ENCODE assay signal across 21 cellular contexts in genomic region chr22:49663311-49663711, GRCh38.
"Had no signal": no experiment of that assay in that cellular context is flagged by ENCODE, and none has a peak within 500 bp of the region (broad histone marks: within the 10 kb centered on the region; RNA-seq: fewer than 3 reads in every experiment).

No MANE protein-coding gene starts in this region.

- H3K4me3 Mint-ChIP-seq: activated T-cell treated with anti-CD3 and anti-CD28 coated beads, Interleukin-2, amount 50 U/mL, for 72 hours; immature natural killer cell; mesothelial cell of epicardium; natural killer cell treated with Interleukin-12 subunit alpha and Interleukin-12 subunit beta and Interleukin-15 and Interleukin-18, amount 100 ng/mL, for 72 hours; stimulated activated effector memory CD8-positive, alpha-beta T cell treated with anti-CD3 and anti-CD28 coated beads, Interleukin-12 subunit alpha, Interleukin-12 subunit beta, amount 100 ng/mL, for 72 hours had no signal

- H3K27me3 Mint-ChIP-seq: natural killer cell treated with Interleukin-12 subunit alpha and Interleukin-12 subunit beta and Interleukin-15 and Interleukin-18, amount 100 ng/mL, for 72 hours had no signal

- H3K36me3 ChIP-seq: adrenal gland, esophagus muscularis mucosa, stomach had no signal

- H3K27ac ChIP-seq: adrenal gland, esophagus muscularis mucosa, stomach, VCaP had no signal

- DNase-seq: activated CD4-positive, alpha-beta T cell treated with anti-CD3 and anti-CD28 coated beads for 1 hour; activated gamma-delta T cell treated with Interleukin-2 at 50 U/mL for 16 hours; activated T-cell treated with anti-CD3 and anti-CD28 coated beads, Interleukin-2, amount 50 U/mL, for 72 hours; cerebellar nuclear complex; effector CD8-positive, alpha-beta T cell; immature natural killer cell; nucleus accumbens; retina; stimulated activated CD4-positive, alpha-beta T cell treated with anti-CD3 and anti-CD28 coated beads, Interleukin-15, amount 100 ng/mL, for 24 hours; stimulated activated CD4-positive, alpha-beta T cell treated with anti-CD3 and anti-CD28 coated beads, Interleukin-4, amount 100 ng/mL, for 1 hour; stomach; SW 1271; T-helper 2 cell; trophoblast cell had no signal

- H3K9me3 ChIP-seq: adrenal gland, esophagus muscularis mucosa, stomach had no signal

- H3K4me1 ChIP-seq: adrenal gland had no signal

- H3K4me3 ChIP-seq: adrenal gland, esophagus muscularis mucosa, stomach had no signal

- H3K36me3 Mint-ChIP-seq: activated naive CD4-positive, alpha-beta T cell treated with anti-CD3 and anti-CD28 coated beads, Interleukin-2, amount 50 U/mL, for 72 hours; immature natural killer cell; mesothelial cell of epicardium; natural killer cell treated with Interleukin-12 subunit alpha and Interleukin-12 subunit beta and Interleukin-15 and Interleukin-18, amount 100 ng/mL, for 72 hours; stimulated activated effector memory CD8-positive, alpha-beta T cell treated with anti-CD3 and anti-CD28 coated beads, Interleukin-12 subunit alpha, Interleukin-12 subunit beta, amount 100 ng/mL, for 72 hours had no signal

- H3K9me3 Mint-ChIP-seq: activated naive CD4-positive, alpha-beta T cell treated with anti-CD3 and anti-CD28 coated beads, Interleukin-2, amount 50 U/mL, for 72 hours; activated T-cell treated with anti-CD3 and anti-CD28 coated beads, Interleukin-2, amount 50 U/mL, for 72 hours; immature natural killer cell; mesothelial cell of epicardium; natural killer cell treated with Interleukin-12 subunit alpha and Interleukin-12 subunit beta and Interleukin-15 and Interleukin-18, amount 100 ng/mL, for 72 hours; stimulated activated effector memory CD8-positive, alpha-beta T cell treated with anti-CD3 and anti-CD28 coated beads, Interleukin-12 subunit alpha, Interleukin-12 subunit beta, amount 100 ng/mL, for 72 hours had no signal

- ATAC-seq: activated naive CD4-positive, alpha-beta T cell treated with anti-CD3 and anti-CD28 coated beads, Interleukin-2, amount 50 U/mL, for 72 hours; activated T-cell treated with anti-CD3 and anti-CD28 coated beads, Interleukin-2, amount 50 U/mL, for 72 hours; natural killer cell treated with Interleukin-12 subunit alpha and Interleukin-12 subunit beta and Interleukin-15 and Interleukin-18, amount 100 ng/mL, for 72 hours; stimulated activated effector memory CD8-positive, alpha-beta T cell treated with anti-CD3 and anti-CD28 coated beads, Interleukin-12 subunit alpha, Interleukin-12 subunit beta, amount 100 ng/mL, for 72 hours had no signal
